Comparison of ENCODE assay signal across 11 cellular contexts in genomic region chr3:170257145-170257544, GRCh38. TPM values are rescaled to one million over a fixed set of nuclear protein-coding genes. Genes with fewer than 3 reads are reported as not detected.
DNase-seq lines count a peak whose midpoint lies in the region; ATAC-seq, FAIRE-seq and TF ChIP-seq lines count a peak whose summit lies in the region.
"Had no signal": no experiment of that assay in that cellular context is flagged by ENCODE, and none has a peak within 500 bp of the region (broad histone marks: within the 10 kb centered on the region; RNA-seq: fewer than 3 reads in every experiment).

No MANE protein-coding gene starts in this region.

- H3K36me3 ChIP-seq in OCI-LY3 (replicated peaks; ENCODE audit: low read depth, low read length) (peaks cover 14% of the 10 kb centered on the region), ovary (no peaks in the 10 kb centered on the region), esophagus squamous epithelium (peaks cover 0 to 29% (median 0%) of the 10 kb centered on the region in 3 donors)

- peaks cover 31% of the 10 kb centered on the region for H3K4me1 ChIP-seq in OCI-LY3 (ENCODE audit: low read length)
- H3K4me1 ChIP-seq in ovary (ENCODE audit: insufficient read depth) = no peaks in the 10 kb centered on the region
- H3K4me1 ChIP-seq in esophagus squamous epithelium = peaks cover 0 to 15% (median 3%) of the 10 kb centered on the region in 3 donors

- ATAC-seq in HG02870 (IDR thresholded peaks at IDR 0.05; ENCODE audit: unreplicated experiment) (peak; percentile 69), GM18861 (IDR thresholded peaks at IDR 0.05; ENCODE audit: unreplicated experiment) (no peak)

- peak overlapping the region; percentile 45; the same call in 1 of the 2 replicates for H3K9ac ChIP-seq in OCI-LY3 (ENCODE audit: low read length)
- H3K9ac ChIP-seq: BLaER1 treated with 17β-estradiol and CSF1 and Interleukin-3, amounts not matched to agents 10 nM and 100 nM had no signal

- H3K9me3 ChIP-seq in OCI-LY3 (ENCODE audit: insufficient read depth, low read length) = no peaks in the 10 kb centered on the region
- no peaks in the 10 kb centered on the region for H3K9me3 ChIP-seq in ovary
- H3K9me3 ChIP-seq in esophagus squamous epithelium = peaks cover 0 to 3% (median 0%) of the 10 kb centered on the region in 3 donors

- peak overlapping the region; percentile 69 for H3K4me2 ChIP-seq in OCI-LY3 (ENCODE audit: low read length)

- TF ChIP-seq POLR2A in ovary (IDR thresholded peaks at IDR 0.05) (no peak), esophagus squamous epithelium (IDR thresholded peaks at IDR 0.05) (no peak)

- peak; percentile 96 for FAIRE-seq in GM19239 (lab: Jason Lieb, UNC)

- WGBS in ovary, 3 donors = 82 to 94% (median 91%) methylated on average over 2 of the region's 2 CpGs
- WGBS in esophagus squamous epithelium, 2 donors = 82 to 90% methylated on average over 2 of the region's 2 CpGs

- DNase-seq in GM10266 (ENCODE audit: extremely low spot score) = peak; percentile 24
- no peak for DNase-seq in GM19239 (ENCODE audit: insufficient read length, low spot score)
- no peak for DNase-seq in ovary
- no peak for DNase-seq in esophagus squamous epithelium (lab: John Stamatoyannopoulos, UW)
- no peak for DNase-seq in MV-4-11 (lab: John Stamatoyannopoulos, UW)
- DNase-seq: activated CD4-positive, CD25-positive, alpha-beta regulatory T cell; caudate nucleus had no signal

- intact Hi-C loops in ovary (cut with DNase I) = no loop called here
- intact Hi-C loops in esophagus squamous epithelium (cut with DNase I) = no loop called here

- TF ChIP-seq CTCF in GM10266 (IDR thresholded peaks at IDR 0.05; ENCODE audit: control insufficient read depth, insufficient read depth, low read depth, missing control alignments) (no peak), OCI-LY3 (IDR thresholded peaks at IDR 0.05; ENCODE audit: low read depth, low read length) (no peak), ovary (IDR thresholded peaks at IDR 0.05) (no peak), esophagus squamous epithelium (IDR thresholded peaks at IDR 0.05) (no peak)

- H3K79me2 ChIP-seq in OCI-LY3 (ENCODE audit: low read length) = no peaks in the 10 kb centered on the region; the same call in 1 of the 2 replicates

- H3K4me3 ChIP-seq in OCI-LY3 (ENCODE audit: low read length) (peak overlapping the region; percentile 53), ovary (no peak overlapping the region), esophagus squamous epithelium (no peak overlapping the region)
- H3K4me3 ChIP-seq: BLaER1 treated with 17β-estradiol and CSF1 and Interleukin-3, amounts not matched to agents 10 nM and 100 nM had no signal

- no peaks in the 10 kb centered on the region for H3K27me3 ChIP-seq in OCI-LY3 (ENCODE audit: low read depth, low read length)
- H3K27me3 ChIP-seq in ovary = no peaks in the 10 kb centered on the region
- no peaks in the 10 kb centered on the region for H3K27me3 ChIP-seq in esophagus squamous epithelium
- H3K27me3 ChIP-seq: BLaER1 treated with 17β-estradiol and CSF1 and Interleukin-3, amounts not matched to agents 10 nM and 100 nM had no signal

- H2AFZ ChIP-seq in OCI-LY3 (ENCODE audit: low read depth, low read length) = no peak overlapping the region

- H3K27ac ChIP-seq in OCI-LY3 (ENCODE audit: low read length) (peak overlapping the region; percentile 61; the same call in 1 of the 2 replicates), ovary (no peak overlapping the region), esophagus squamous epithelium (no peak overlapping the region)
- H3K27ac ChIP-seq: BLaER1 treated with 17β-estradiol and CSF1 and Interleukin-3, amounts not matched to agents 10 nM and 100 nM had no signal

- H4K20me1 ChIP-seq in OCI-LY3 (ENCODE audit: insufficient read depth, low read length) = no peaks in the 10 kb centered on the region
- H4K20me1 ChIP-seq: BLaER1 treated with 17β-estradiol and CSF1 and Interleukin-3, amounts not matched to agents 10 nM and 100 nM had no signal

- no peak for TF ChIP-seq EP300 in ovary (IDR thresholded peaks at IDR 0.05)

RNA-seq across cellular contexts. Expression of gene PRKCI, which starts 34.9 kb away (rescaled TPM):
- total RNA-seq in ovary (10 to 100 TPM; 33.2 to 62.4 (median 42.3) TPM), esophagus squamous epithelium (10 to 100 TPM; 27.7 to 41.1 (median 35.3) TPM)
- polyA plus RNA-seq in ovary = 10 to 100 TPM; 15.5 TPM
